Comparison of ENCODE assay signal across 8 cellular contexts in genomic region chr19:2057484-2058469, GRCh38. TPM values are rescaled to one million over a fixed set of nuclear protein-coding genes. Genes with fewer than 3 reads are reported as not detected.
DNase-seq lines count a peak whose midpoint lies in the region; ATAC-seq and TF ChIP-seq lines count a peak whose summit lies in the region.

No MANE protein-coding gene starts in this region.

- H3K9me3 Mint-ChIP-seq in H9 (no peaks in the 10 kb centered on the region; a peak in 1 of 5 replicates), progenitor cell of endocrine pancreas (ENCODE audit: low read depth) (no peaks in the 10 kb centered on the region)
- no peaks in the 10 kb centered on the region for H3K9me3 Mint-ChIP-seq in activated CD4-positive, alpha-beta memory T cell treated with anti-CD3 and anti-CD28 coated beads for 36 hours

- H3K4me1 ChIP-seq in H9 (ENCODE audit: insufficient read depth, low read length) (no peaks in the 10 kb centered on the region), left ventricle myocardium inferior (peaks cover 89% of the 10 kb centered on the region), spleen (peaks cover 67 to 96% (median 90%) of the 10 kb centered on the region in 6 donors), SJCRH30 (peaks cover 13% of the 10 kb centered on the region; the same call in 1 of the 2 replicates)

- no peaks in the 10 kb centered on the region for H3K36me3 Mint-ChIP-seq in H9 (ENCODE audit: insufficient read depth in 1 of 3, low read depth in 3 of 3)
- H3K36me3 Mint-ChIP-seq in activated CD4-positive, alpha-beta memory T cell treated with anti-CD3 and anti-CD28 coated beads for 36 hours: peaks cover 2% of the 10 kb centered on the region
- H3K36me3 Mint-ChIP-seq in progenitor cell of endocrine pancreas (ENCODE audit: insufficient read depth): no peaks in the 10 kb centered on the region

- H3K27ac ChIP-seq in H9 (ENCODE audit: insufficient read length, low read depth, low read length) (no peak overlapping the region), left ventricle myocardium inferior (replicated peaks) (peak overlapping the region; percentile 100), spleen (peak overlapping the region; percentile 55 to 100 (median 98)), SJCRH30 (no peak overlapping the region)

- no peak overlapping the region for H2AK5ac ChIP-seq in H9 (ENCODE audit: insufficient read length, low read length)

- peaks cover 10% of the 10 kb centered on the region for H3K23me2 ChIP-seq in H9 (ENCODE audit: insufficient read length, low read depth, low read length, poor library complexity, severe bottlenecking)

- H3K27me3 ChIP-seq in H9 (ENCODE audit: insufficient read depth, low read length) (no peaks in the 10 kb centered on the region), left ventricle myocardium inferior (ENCODE audit: low read depth) (no peaks in the 10 kb centered on the region), spleen (replicated peaks in 1 of 7) (no peaks in the 10 kb centered on the region), SJCRH30 (no peaks in the 10 kb centered on the region)

- H3K56ac ChIP-seq in H9 (ENCODE audit: insufficient read length, low read depth, low read length): no peak overlapping the region

- CTCF ChIA-PET in activated CD4-positive, alpha-beta memory T cell treated with anti-CD3 and anti-CD28 coated beads for 36 hours (lab: Charles Lee): interaction anchor here (0.9 kb wide), 1 partner anchor 12 kb away, joined by 4 read pairs; no protein-coding TSS in a partner anchor

- H3K27ac Mint-ChIP-seq in H9 (peak overlapping the region in 1 of 3 experiments; percentile 34; a peak in 2 of 7 replicates), progenitor cell of endocrine pancreas (no peak overlapping the region)
- H3K27ac Mint-ChIP-seq in activated CD4-positive, alpha-beta memory T cell treated with anti-CD3 and anti-CD28 coated beads for 36 hours: peak overlapping the region; percentile 96

- no peak overlapping the region for H3K4me2 ChIP-seq in H9 (ENCODE audit: insufficient read depth, insufficient read length, low read length)

- H3K14ac ChIP-seq in H9 (ENCODE audit: insufficient read depth, low read length): peak overlapping the region; percentile 17

- DNase-seq in H9 (no peak), left ventricle myocardium inferior (no peak), spleen (peak; percentile 82), COLO668 (lab: John Stamatoyannopoulos, UW; ENCODE audit: unreplicated experiment) (no peak), SJCRH30 (no peak), progenitor cell of endocrine pancreas (ENCODE audit: low spot score, unreplicated experiment) (no peak)
- DNase-seq in activated CD4-positive, alpha-beta memory T cell treated with anti-CD3 and anti-CD28 coated beads for 36 hours: no peak

- no peak overlapping the region for H2BK5ac ChIP-seq in H9 (ENCODE audit: insufficient read length, low read length)

- no peak for TF ChIP-seq CTCF in H9 (conservative IDR thresholded peaks at IDR 0.05)
- TF ChIP-seq CTCF in left ventricle myocardium inferior (IDR thresholded peaks at IDR 0.05; ENCODE audit: borderline replicate concordance): no peak
- no peak for TF ChIP-seq CTCF in spleen (IDR thresholded peaks at IDR 0.05 in 8 of 11, conservative IDR thresholded peaks at IDR 0.05 in 3 of 11)
- no peak for TF ChIP-seq CTCF in progenitor cell of endocrine pancreas (IDR thresholded peaks at IDR 0.05; ENCODE audit: unreplicated experiment)

- no peaks in the 10 kb centered on the region for H3K79me2 ChIP-seq in H9 (ENCODE audit: insufficient read depth, low read length)

- H3K4me3 ChIP-seq in left ventricle myocardium inferior (no peak overlapping the region), spleen (no peak overlapping the region), SJCRH30 (no peak overlapping the region)

- intact Hi-C loops in activated CD4-positive, alpha-beta memory T cell treated with anti-CD3 and anti-CD28 coated beads for 36 hours (cut with micrococcal nuclease): no loop called here
- intact Hi-C loops in left ventricle myocardium inferior (cut with micrococcal nuclease) (no loop called here), spleen (cut with DNase I; ENCODE audit: low total_unique reads) (no loop called here)

- H3T11ph ChIP-seq in H9 (ENCODE audit: low read length): no peak overlapping the region

- TF ChIP-seq POLR2A in spleen (IDR thresholded peaks at IDR 0.05): no peak

- H4K5ac ChIP-seq in H9 (ENCODE audit: insufficient read length, low read depth, low read length): no peak overlapping the region

- no peak overlapping the region for H3K23ac ChIP-seq in H9 (ENCODE audit: insufficient read length, low read depth, low read length)

- no peak overlapping the region for H2AFZ ChIP-seq in H9 (ENCODE audit: low read length)

- no peak for ATAC-seq in GM19324 (IDR thresholded peaks at IDR 0.05; ENCODE audit: low FRiP score, unreplicated experiment)

- H2BK120ac ChIP-seq in H9 (ENCODE audit: low read depth, low read length, poor library complexity, severe bottlenecking): no peak overlapping the region

- peak overlapping the region; percentile 58; the same call in 1 of the 2 replicates for H3K4ac ChIP-seq in H9 (ENCODE audit: low read depth, low read length)

- WGBS in H9 (ENCODE audit: extremely low coverage, insufficient read length, low lambda C conversion rate): no CpG with 5 or more reads among the region's 23 CpGs
- WGBS in spleen, 5 donors: 68 to 79% (median 73%) methylated on average over 22 to 23 of the region's 23 CpGs

- H3K4me3 Mint-ChIP-seq in H9: no peak overlapping the region
- no peak overlapping the region for H3K4me3 Mint-ChIP-seq in activated CD4-positive, alpha-beta memory T cell treated with anti-CD3 and anti-CD28 coated beads for 36 hours
- no peak overlapping the region for H3K4me3 Mint-ChIP-seq in progenitor cell of endocrine pancreas (ENCODE audit: low read depth)

- H3K9me3 ChIP-seq in H9 (ENCODE audit: control insufficient read depth, low read depth, low read length) (no peaks in the 10 kb centered on the region), left ventricle myocardium inferior (replicated peaks) (no peaks in the 10 kb centered on the region), spleen (no peaks in the 10 kb centered on the region), SJCRH30 (replicated peaks) (no peaks in the 10 kb centered on the region)

- no peaks in the 10 kb centered on the region for H3K27me3 Mint-ChIP-seq in H9 (ENCODE audit: low read depth)
- H3K27me3 Mint-ChIP-seq in activated CD4-positive, alpha-beta memory T cell treated with anti-CD3 and anti-CD28 coated beads for 36 hours: no peaks in the 10 kb centered on the region
- no peaks in the 10 kb centered on the region for H3K27me3 Mint-ChIP-seq in progenitor cell of endocrine pancreas

- no peak overlapping the region for H2BK12ac ChIP-seq in H9 (ENCODE audit: insufficient read length, low read depth, low read length)

- H3K4me1 Mint-ChIP-seq in H9: peaks cover 25 to 43% of the 10 kb centered on the region in 2 experiments
- H3K4me1 Mint-ChIP-seq in activated CD4-positive, alpha-beta memory T cell treated with anti-CD3 and anti-CD28 coated beads for 36 hours (ENCODE audit: low read depth): peaks cover 42% of the 10 kb centered on the region
- H3K4me1 Mint-ChIP-seq in progenitor cell of endocrine pancreas (ENCODE audit: low read depth): peaks cover 25% of the 10 kb centered on the region

- peak overlapping the region; percentile 33 for H4K91ac ChIP-seq in H9 (ENCODE audit: insufficient read length, low read depth, low read length)

- no peaks in the 10 kb centered on the region for H3K36me3 ChIP-seq in left ventricle myocardium inferior
- H3K36me3 ChIP-seq in spleen: no peaks in the 10 kb centered on the region
- no peaks in the 10 kb centered on the region for H3K36me3 ChIP-seq in SJCRH30

- H4K8ac ChIP-seq in H9 (replicated peaks; ENCODE audit: insufficient read length, low read depth, low read length): no peak overlapping the region

- no peak overlapping the region for H3K9ac ChIP-seq in H9 (ENCODE audit: extremely low read depth, insufficient read length, low read length)

- no peak overlapping the region for H2BK20ac ChIP-seq in H9 (ENCODE audit: low read depth, low read length, poor library complexity, severe bottlenecking)

- POLR2A ChIA-PET in activated CD4-positive, alpha-beta memory T cell treated with anti-CD3 and anti-CD28 coated beads for 36 hours (lab: Charles Lee): interaction anchor here (0.6 to 1.1 kb wide), 2 partner anchors 9 to 25 kb away, joined by 3 to 6 read pairs; no protein-coding TSS in a partner anchor

- no peaks in the 10 kb centered on the region for H4K20me1 ChIP-seq in H9 (ENCODE audit: control insufficient read depth, insufficient read depth, insufficient read length)

- H3K18ac ChIP-seq in H9 (ENCODE audit: insufficient read length, low read depth, low read length): peak overlapping the region; percentile 27

- H3K79me1 ChIP-seq in H9 (ENCODE audit: insufficient read depth, low read depth, low read length, poor library complexity, severe bottlenecking): no peaks in the 10 kb centered on the region

- H2BK15ac ChIP-seq in H9 (ENCODE audit: low read depth, low read length): no peak overlapping the region

RNA-seq across cellular contexts. Expression of gene MKNK2, which starts 6.7 kb away (rescaled TPM):
- 153 and 154 TPM in 2 replicates for total RNA-seq in H9 (2021)
- 100 to 1,000 TPM; 143 to 157 TPM for total RNA-seq in activated CD4-positive, alpha-beta memory T cell treated with anti-CD3 and anti-CD28 coated beads for 36 hours
- total RNA-seq in left ventricle myocardium inferior: 200 TPM
- total RNA-seq in spleen: 100 to 1,000 TPM; 212 to 389 (median 265) TPM
- polyA plus RNA-seq in spleen: 100 to 1,000 TPM in 1 of 3 donors, 10 to 100 TPM in 2; 88.2 to 154 (median 90.0) TPM
- 33.2 and 34.5 TPM in 2 replicates for total RNA-seq in SJCRH30 (2014; rRNA removed; shearing (Covaris generic))
- total RNA-seq in progenitor cell of endocrine pancreas: 145 and 163 TPM in 2 replicates

RNA-seq across cellular contexts. Expression of gene MOB3A, which starts 38.3 kb away (rescaled TPM):
- total RNA-seq in H9 (2021) (11.5 and 13.3 TPM in 2 replicates), left ventricle myocardium inferior (16.1 TPM), spleen (100 to 1,000 TPM in 5 of 7 donors, 10 to 100 TPM in 2; 80.8 to 161 (median 124) TPM), progenitor cell of endocrine pancreas (33.2 and 38.5 TPM in 2 replicates)
- 100 to 1,000 TPM; 117 to 122 TPM for total RNA-seq in activated CD4-positive, alpha-beta memory T cell treated with anti-CD3 and anti-CD28 coated beads for 36 hours
- 10 to 100 TPM; 24.2 to 48.7 (median 37.6) TPM for polyA plus RNA-seq in spleen
- 6.9 and 9.2 TPM in 2 replicates for total RNA-seq in SJCRH30 (2014; rRNA removed; shearing (Covaris generic))

RNA-seq across cellular contexts. Expression of gene IZUMO4, which starts 38.9 kb away (rescaled TPM):
- total RNA-seq in H9 (2021): 2.1 and 3.0 TPM in 2 replicates
- 10 to 100 TPM; 14.2 to 16.4 TPM for total RNA-seq in activated CD4-positive, alpha-beta memory T cell treated with anti-CD3 and anti-CD28 coated beads for 36 hours
- 2.8 TPM for total RNA-seq in left ventricle myocardium inferior
- total RNA-seq in spleen: 1 to 10 TPM; 1.9 to 5.8 (median 3.7) TPM
- polyA plus RNA-seq in spleen: 10 to 100 TPM; 13.6 to 25.9 (median 16.7) TPM
- 0.38 TPM in 1 of 2 replicates, not detected in the other for total RNA-seq in SJCRH30 (2014; rRNA removed; shearing (Covaris generic))
- total RNA-seq in progenitor cell of endocrine pancreas: 15.9 and 16.5 TPM in 2 replicates

RNA-seq across cellular contexts. Expression of gene BTBD2, which starts 42.3 kb away (rescaled TPM):
- total RNA-seq in H9 (2021) (110 and 113 TPM in 2 replicates), left ventricle myocardium inferior (53.4 TPM), spleen (10 to 100 TPM; 47.6 to 77.1 (median 65.5) TPM), progenitor cell of endocrine pancreas (115 and 125 TPM in 2 replicates)
- total RNA-seq in activated CD4-positive, alpha-beta memory T cell treated with anti-CD3 and anti-CD28 coated beads for 36 hours: 10 to 100 TPM; 37.3 to 42.9 TPM
- 10 to 100 TPM; 29.1 to 53.0 (median 31.2) TPM for polyA plus RNA-seq in spleen
- 13.9 and 16.2 TPM in 2 replicates for total RNA-seq in SJCRH30 (2014; rRNA removed; shearing (Covaris generic))

Comparison
In these comparisons a context has a peak if more than half of its experiments do, and no peak if none do; other contexts are left out.
1. H3K27ac ChIP-seq: peak in left ventricle myocardium inferior (single experiment) and spleen (8 of 8); none in H9 (single experiment) and SJCRH30 (single experiment).